ENCODE assay signal across 10 cellular contexts in the genomic region with DNA sequence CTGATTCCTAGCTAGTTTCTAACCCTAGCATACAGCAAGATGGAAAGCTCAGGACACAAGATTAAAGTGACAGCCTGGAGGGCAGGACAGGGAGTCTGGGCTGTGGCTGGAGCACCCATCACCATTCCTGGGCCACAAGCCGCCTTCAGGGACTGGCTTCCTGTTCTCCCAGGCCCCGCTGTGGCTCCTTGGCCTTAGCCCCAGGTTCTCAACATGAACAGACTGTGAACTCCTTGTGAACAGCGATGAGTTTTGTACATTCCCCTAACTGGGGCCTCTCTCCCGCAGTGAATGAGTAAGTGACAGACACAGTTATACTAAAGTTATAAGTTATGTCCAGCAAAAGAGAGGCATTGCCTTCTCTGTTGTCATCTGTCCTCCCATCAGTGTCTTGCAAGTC. TPM values are rescaled to one million over a fixed set of nuclear protein-coding genes. Genes with fewer than 3 reads are reported as not detected.
A peak's percentile ranks its signal among the peaks of the same experiment; 100 is the strongest.
DNase-seq lines count a peak whose midpoint lies in the region; ATAC-seq and TF ChIP-seq lines count a peak whose summit lies in the region.
"Had no signal": no experiment of that assay in that cellular context is flagged by ENCODE, and none has a peak within 500 bp of the region (broad histone marks: within the 10 kb centered on the region; RNA-seq: fewer than 3 reads in every experiment).

No MANE protein-coding gene starts in this region.

- peak overlapping the region; percentile 76 for H3K4me2 ChIP-seq in OCI-LY1 (ENCODE audit: low read length)

- peak overlapping the region; percentile 18 for H3K27ac Mint-ChIP-seq in T-helper 1 cell treated with Interleukin-12 subunit alpha and Interleukin-12 subunit beta and Interleukin-4 antibody, amounts not matched to agents 30 μg/mL and 1 μg/mL, for 36 hours
- peak overlapping the region; percentile 97 for H3K27ac Mint-ChIP-seq in central memory CD8-positive, alpha-beta T cell (ENCODE audit: low read depth)
- no peak overlapping the region for H3K27ac Mint-ChIP-seq in endodermal cell

- H3K4me1 ChIP-seq in OCI-LY1 (ENCODE audit: insufficient read depth, low read length, severe bottlenecking) (peaks cover 48% of the 10 kb centered on the region), spleen (peaks cover 26 to 78% (median 52%) of the 10 kb centered on the region in 6 donors), endodermal cell (ENCODE audit: control insufficient read depth, insufficient read depth, low read length) (no peaks in the 10 kb centered on the region), gastroesophageal sphincter (peaks cover 0 to 7% (median 0%) of the 10 kb centered on the region in 3 donors)

- 45 to 70% (median 47%) methylated on average over 4 of the region's 4 CpGs for WGBS in spleen, 5 donors
- 96 to 97% methylated on average over 4 of the region's 4 CpGs for WGBS in endodermal cell (ENCODE audit: insufficient coverage in 1 of 2, insufficient read length in 1 of 2), 2 experiments
- 73 to 81% methylated on average over 3 of the region's 4 CpGs for WGBS in gastroesophageal sphincter (ENCODE audit: low coverage in 1 of 2), 2 donors

- intact Hi-C loops in spleen (cut with DNase I; ENCODE audit: low total_unique reads): no loop called here

- no peaks in the 10 kb centered on the region for H3F3A ChIP-seq in OCI-LY1 (ENCODE audit: insufficient read depth, low read length)

- H3K4me3 ChIP-seq in OCI-LY1 (ENCODE audit: low read depth, low read length, poor library complexity, severe bottlenecking): peak overlapping the region; percentile 56
- peak overlapping the region in 6 of 8 donors; percentile 6 to 57 (median 28) for H3K4me3 ChIP-seq in spleen
- no peak overlapping the region for H3K4me3 ChIP-seq in endodermal cell (ENCODE audit: low read length)
- H3K4me3 ChIP-seq in gastroesophageal sphincter: no peak overlapping the region
- H3K4me3 ChIP-seq: cardiac muscle cell had no signal

- no peak for TF ChIP-seq EP300 in gastroesophageal sphincter (IDR thresholded peaks at IDR 0.05)

- TF ChIP-seq CTCF in OCI-LY1 (IDR thresholded peaks at IDR 0.05; ENCODE audit: low read length) (no peak), spleen (IDR thresholded peaks at IDR 0.05 in 8 of 11, conservative IDR thresholded peaks at IDR 0.05 in 3 of 11) (no peak), endodermal cell (conservative IDR thresholded peaks at IDR 0.05) (no peak), gastroesophageal sphincter (IDR thresholded peaks at IDR 0.05) (no peak)

- H3K9me3 Mint-ChIP-seq in T-helper 1 cell treated with Interleukin-12 subunit alpha and Interleukin-12 subunit beta and Interleukin-4 antibody, amounts not matched to agents 30 μg/mL and 1 μg/mL, for 36 hours: no peaks in the 10 kb centered on the region
- no peaks in the 10 kb centered on the region for H3K9me3 Mint-ChIP-seq in central memory CD8-positive, alpha-beta T cell
- peaks cover under 1% of the 10 kb centered on the region for H3K9me3 Mint-ChIP-seq in endodermal cell

- H3K9me2 ChIP-seq in OCI-LY1 (ENCODE audit: low read depth, low read length): no peaks in the 10 kb centered on the region

- H3K27me3 ChIP-seq in OCI-LY1 (ENCODE audit: insufficient read depth, low read length) (no peaks in the 10 kb centered on the region), spleen (replicated peaks in 1 of 7) (no peaks in the 10 kb centered on the region), endodermal cell (ENCODE audit: control insufficient read depth, insufficient read depth, low read length, poor library complexity, severe bottlenecking) (no peaks in the 10 kb centered on the region), gastroesophageal sphincter (no peaks in the 10 kb centered on the region)
- H3K27me3 ChIP-seq: cardiac muscle cell had no signal

- peak overlapping the region; percentile 98 for H3K27ac ChIP-seq in OCI-LY1 (ENCODE audit: low read depth, low read length, poor library complexity, severe bottlenecking)
- H3K27ac ChIP-seq in spleen: peak overlapping the region; percentile 66 to 89 (median 81)
- no peak overlapping the region for H3K27ac ChIP-seq in endodermal cell (ENCODE audit: low read depth, low read length)
- no peak overlapping the region for H3K27ac ChIP-seq in gastroesophageal sphincter
- H3K27ac ChIP-seq: cardiac muscle cell had no signal

- peaks cover 81% of the 10 kb centered on the region for H3K27me3 Mint-ChIP-seq in T-helper 1 cell treated with Interleukin-12 subunit alpha and Interleukin-12 subunit beta and Interleukin-4 antibody, amounts not matched to agents 30 μg/mL and 1 μg/mL, for 36 hours (ENCODE audit: low read depth)
- H3K27me3 Mint-ChIP-seq in central memory CD8-positive, alpha-beta T cell: no peaks in the 10 kb centered on the region
- peaks cover 6% of the 10 kb centered on the region for H3K27me3 Mint-ChIP-seq in endodermal cell (ENCODE audit: insufficient read depth)

- TF ChIP-seq POLR2A in spleen (IDR thresholded peaks at IDR 0.05) (no peak), gastroesophageal sphincter (IDR thresholded peaks at IDR 0.05) (no peak)

- DNase-seq in T-helper 1 cell: no peak
- no peak for DNase-seq in central memory CD8-positive, alpha-beta T cell (ENCODE audit: low spot score in 2 of 2)
- DNase-seq in spleen: peak; percentile 84
- no peak for DNase-seq in endodermal cell
- DNase-seq: 8988T had no signal

- H3K4me3 Mint-ChIP-seq in T-helper 1 cell treated with Interleukin-12 subunit alpha and Interleukin-12 subunit beta and Interleukin-4 antibody, amounts not matched to agents 30 μg/mL and 1 μg/mL, for 36 hours: peak overlapping the region; percentile 19
- peak overlapping the region; percentile 91 for H3K4me3 Mint-ChIP-seq in central memory CD8-positive, alpha-beta T cell
- H3K4me3 Mint-ChIP-seq in endodermal cell: no peak overlapping the region

- H2AFZ ChIP-seq in OCI-LY1 (ENCODE audit: low read length): peak overlapping the region; percentile 75

- H3K9me3 ChIP-seq in OCI-LY1 (ENCODE audit: low read length) (no peaks in the 10 kb centered on the region), spleen (no peaks in the 10 kb centered on the region), endodermal cell (ENCODE audit: control insufficient read depth, low read length) (peaks cover 1% of the 10 kb centered on the region), gastroesophageal sphincter (no peaks in the 10 kb centered on the region)

- H3K9ac ChIP-seq in OCI-LY1 (ENCODE audit: low read length): peak overlapping the region; percentile 72
- H3K9ac ChIP-seq in endodermal cell (ENCODE audit: extremely low read depth, low read length, poor library complexity, severe bottlenecking): no peak overlapping the region

- H3K79me2 ChIP-seq in OCI-LY1 (ENCODE audit: insufficient read depth, low read length): no peaks in the 10 kb centered on the region

- H3K36me3 ChIP-seq in OCI-LY1 (ENCODE audit: insufficient read depth, low read length): no peaks in the 10 kb centered on the region
- no peaks in the 10 kb centered on the region for H3K36me3 ChIP-seq in spleen
- H3K36me3 ChIP-seq in endodermal cell (ENCODE audit: control insufficient read depth, insufficient read depth, low read length): no peaks in the 10 kb centered on the region
- H3K36me3 ChIP-seq in gastroesophageal sphincter: no peaks in the 10 kb centered on the region
- H3K36me3 ChIP-seq: cardiac muscle cell had no signal

- H3K4me1 Mint-ChIP-seq in T-helper 1 cell treated with Interleukin-12 subunit alpha and Interleukin-12 subunit beta and Interleukin-4 antibody, amounts not matched to agents 30 μg/mL and 1 μg/mL, for 36 hours (ENCODE audit: low read depth): peaks cover 43% of the 10 kb centered on the region
- H3K4me1 Mint-ChIP-seq in central memory CD8-positive, alpha-beta T cell: peaks cover 67% of the 10 kb centered on the region
- H3K4me1 Mint-ChIP-seq in endodermal cell: peaks cover 9% of the 10 kb centered on the region

- H4K20me1 ChIP-seq in OCI-LY1 (ENCODE audit: insufficient read depth, low read length): no peaks in the 10 kb centered on the region

- no peaks in the 10 kb centered on the region for H3K36me3 Mint-ChIP-seq in T-helper 1 cell treated with Interleukin-12 subunit alpha and Interleukin-12 subunit beta and Interleukin-4 antibody, amounts not matched to agents 30 μg/mL and 1 μg/mL, for 36 hours (ENCODE audit: low read depth)
- peaks cover 2% of the 10 kb centered on the region for H3K36me3 Mint-ChIP-seq in central memory CD8-positive, alpha-beta T cell (ENCODE audit: insufficient read depth)
- H3K36me3 Mint-ChIP-seq in endodermal cell (ENCODE audit: low read depth): no peaks in the 10 kb centered on the region

- no peak for ATAC-seq in central memory CD8-positive, alpha-beta T cell (replicated peaks; ENCODE audit: extremely low read depth, poor library complexity, severe bottlenecking)
- no peak for ATAC-seq in gastroesophageal sphincter
- no peak for ATAC-seq in HG03139 (IDR thresholded peaks at IDR 0.05; ENCODE audit: unreplicated experiment)

RNA-seq across cellular contexts. Expression of gene SLC14A1, which starts 35.9 kb away (rescaled TPM):
- 10 to 100 TPM in 5 of 7 donors, 1 to 10 TPM in 2; 6.0 to 26.0 (median 10.3) TPM for total RNA-seq in spleen
- 1 to 10 TPM; 3.4 to 8.2 (median 3.5) TPM for polyA plus RNA-seq in spleen
- total RNA-seq in endodermal cell: not detected
- polyA plus RNA-seq in endodermal cell (2013, experiment 1 of 2): not detected
- not detected for polyA plus RNA-seq in endodermal cell (2013, experiment 2 of 2)
- 1 to 10 TPM in 2 of 4 donors, under 1 TPM in 2; 0.40 to 6.6 (median 1.5) TPM for total RNA-seq in gastroesophageal sphincter
- total RNA-seq: cardiac muscle cell had no signal
- polyA plus RNA-seq: cardiac muscle cell had no signal

Comparison
In these comparisons a context has a peak if more than half of its experiments do, and no peak if none do; other contexts are left out.
1. H3K27ac ChIP-seq: peak in OCI-LY1 (single experiment) and spleen (8 of 8); none in endodermal cell (single experiment) and gastroesophageal sphincter (0 of 4).
2. H3K4me3 ChIP-seq: peak in OCI-LY1 (single experiment) and spleen (6 of 8); none in endodermal cell (single experiment) and gastroesophageal sphincter (0 of 2).